Comparison of ENCODE assay signal across 9 cellular contexts in the genomic region with DNA sequence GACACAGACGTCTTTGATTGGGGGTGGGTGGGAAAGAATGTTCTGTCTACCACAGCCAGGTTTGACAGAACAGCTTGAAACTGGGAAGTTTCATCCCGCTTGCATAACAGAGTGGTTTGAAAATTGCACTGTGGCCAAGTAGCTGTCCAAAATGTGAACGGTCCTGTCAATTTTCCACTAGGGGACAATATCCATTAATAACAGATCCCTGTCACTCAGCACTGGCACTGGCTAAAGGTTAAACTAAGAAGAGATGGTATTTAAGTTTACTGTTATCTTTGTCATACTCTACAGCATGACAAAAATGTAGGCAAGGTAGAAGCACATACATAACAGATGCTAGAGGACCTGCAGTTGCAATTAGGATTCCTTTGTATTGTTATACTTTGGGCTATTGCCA. TPM values are rescaled to one million over a fixed set of nuclear protein-coding genes. Genes with fewer than 3 reads are reported as not detected.
DNase-seq lines count a peak whose midpoint lies in the region; ATAC-seq and TF ChIP-seq lines count a peak whose summit lies in the region.
"Had no signal": no experiment of that assay in that cellular context is flagged by ENCODE, and none has a peak within 500 bp of the region (broad histone marks: within the 10 kb centered on the region; RNA-seq: fewer than 3 reads in every experiment).

No MANE protein-coding gene starts in this region.

- H3K36me3 ChIP-seq in GM06990 (ENCODE audit: control insufficient read depth, insufficient read depth, low read length), result no peaks in the 10 kb centered on the region

- H3K4me3 ChIP-seq in GM06990 (replicated peaks; ENCODE audit: low read depth, low read length) (no peak overlapping the region), fibroblast of pulmonary artery (replicated peaks; ENCODE audit: low read depth, low read length) (no peak overlapping the region)

- DNase-seq in GM06990 (ENCODE audit: extremely low read depth, insufficient read length) (no peak), HEK293T (ENCODE audit: extremely low spot score) (no peak), NCI-H460 (ENCODE audit: extremely low read depth, low read depth) (peak; percentile 54), fibroblast of pulmonary artery (ENCODE audit: low read depth) (peak; percentile 23), GM10266 (ENCODE audit: extremely low spot score) (no peak)
- no peak for DNase-seq in stimulated activated CD4-positive, alpha-beta T cell treated with anti-CD3 and anti-CD28 coated beads, Interleukin-4, amount 100 ng/mL, for 24 hours
- no peak for DNase-seq in stimulated activated CD4-positive, alpha-beta T cell treated with anti-CD3 and anti-CD28 coated beads, Interleukin-12 subunit alpha, Interleukin-12 subunit beta, amount 100 ng/mL, for 4 hours

- TF ChIP-seq CTCF in GM06990 (IDR thresholded peaks at IDR 0.05; ENCODE audit: insufficient read depth, low read length, poor library complexity, severe bottlenecking) (peak; percentile 43), fibroblast of pulmonary artery (IDR thresholded peaks at IDR 0.05; ENCODE audit: low read length, missing control alignments) (peak; percentile 3), GM10266 (IDR thresholded peaks at IDR 0.05; ENCODE audit: control insufficient read depth, insufficient read depth, low read depth, missing control alignments) (no peak)

- CTCF ChIA-PET in HEK293T (lab: Yijun Ruan, JAX), result no interaction called here

- no peak for ATAC-seq in HG03457 (IDR thresholded peaks at IDR 0.05; ENCODE audit: unreplicated experiment)

- POLR2A ChIA-PET in HEK293T (lab: Yijun Ruan, JAX), result no interaction called here

- no peaks in the 10 kb centered on the region for H3K27me3 ChIP-seq in GM06990 (replicated peaks; ENCODE audit: control insufficient read depth, insufficient read depth, low read length)

TF ChIP-seq in HEK293T, 16 proteins besides CTCF, POLR2A, EP300 and RAD21:
- no peak for TF ChIP-seq FOXM1 (IDR thresholded peaks at IDR 0.05; ENCODE audit: borderline replicate concordance)
- TF ChIP-seq, protein P1, sequence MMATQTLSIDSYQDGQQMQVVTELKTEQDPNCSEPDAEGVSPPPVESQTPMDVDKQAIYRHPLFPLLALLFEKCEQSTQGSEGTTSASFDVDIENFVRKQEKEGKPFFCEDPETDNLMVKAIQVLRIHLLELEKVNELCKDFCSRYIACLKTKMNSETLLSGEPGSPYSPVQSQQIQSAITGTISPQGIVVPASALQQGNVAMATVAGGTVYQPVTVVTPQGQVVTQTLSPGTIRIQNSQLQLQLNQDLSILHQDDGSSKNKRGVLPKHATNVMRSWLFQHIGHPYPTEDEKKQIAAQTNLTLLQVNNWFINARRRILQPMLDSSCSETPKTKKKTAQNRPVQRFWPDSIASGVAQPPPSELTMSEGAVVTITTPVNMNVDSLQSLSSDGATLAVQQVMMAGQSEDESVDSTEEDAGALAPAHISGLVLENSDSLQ (IDR thresholded peaks at IDR 0.05), result peak; percentile 82

RNA-seq across cellular contexts. Expression of a gene that starts 55.6 kb away (rescaled TPM):
- not detected in 2 replicates for total RNA-seq in NCI-H460 (2014; rRNA removed; shearing (Covaris generic))
- polyA plus RNA-seq in NCI-H460 (2014; cell fraction: nucleus; rRNA removed), result not detected in 2 replicates
- polyA plus RNA-seq: IgD-negative memory B cell had no signal

Comparison
In these comparisons a context has a peak if more than half of its experiments do, and no peak if none do; other contexts are left out.
1. DNase-seq: peak in NCI-H460 (single experiment) and fibroblast of pulmonary artery (single experiment); none in GM06990 (single experiment), HEK293T (single experiment), stimulated activated CD4-positive, alpha-beta T cell treated with anti-CD3 and anti-CD28 coated beads, Interleukin-4, amount 100 ng/mL, for 24 hours (single experiment), GM10266 (single experiment) and stimulated activated CD4-positive, alpha-beta T cell treated with anti-CD3 and anti-CD28 coated beads, Interleukin-12 subunit alpha, Interleukin-12 subunit beta, amount 100 ng/mL, for 4 hours (single experiment).